ENCODE assay signal across 26 cellular contexts in genomic region chr4:626201-627091, GRCh38. TPM values are rescaled to one million over a fixed set of nuclear protein-coding genes. Genes with fewer than 3 reads are reported as not detected.
DNase-seq lines count a peak whose midpoint lies in the region; ATAC-seq and TF ChIP-seq lines count a peak whose summit lies in the region.
"Had no signal": no experiment of that assay in that cellular context is flagged by ENCODE, and none has a peak within 500 bp of the region (broad histone marks: within the 10 kb centered on the region; RNA-seq: fewer than 3 reads in every experiment).

No MANE protein-coding gene starts in this region.

- intact Hi-C loops in Right ventricle myocardium superior (cut with DNase I) (no loop called here), spleen (cut with DNase I; ENCODE audit: low total_unique reads) (no loop called here)

- ATAC-seq in Right ventricle myocardium superior (ENCODE audit: poor library complexity) (no peak), T-helper 17 cell (no peak)
- ATAC-seq: activated naive CD8-positive, alpha-beta T cell treated with anti-CD3 and anti-CD28 coated beads, Interleukin-2, amount 50 U/mL, for 24 hours; GM12878; stimulated activated naive CD8-positive, alpha-beta T cell treated with anti-CD3 and anti-CD28 coated beads, Interleukin-15, amount 100 ng/mL, for 72 hours had no signal

- DNase-seq in Right ventricle myocardium superior (peak; percentile 28), right atrium auricular region (ENCODE audit: low spot score) (no peak), ecto neural progenitor cell (ENCODE audit: low spot score) (peak; percentile 52), spleen (peak; percentile 64), T-helper 17 cell (no peak), DMS153 (lab: John Stamatoyannopoulos, UW) (no peak)
- DNase-seq: activated CD4-positive, alpha-beta T cell treated with anti-CD3 and anti-CD28 coated beads, Interleukin-2, amount 50 U/mL, for 1 hour; activated CD8-positive, alpha-beta memory T cell treated with anti-CD3 and anti-CD28 coated beads, Interleukin-2, amount 50 U/mL, for 4 hours; activated gamma-delta T cell; activated naive CD8-positive, alpha-beta T cell treated with anti-CD3 and anti-CD28 coated beads, Interleukin-2, amount 50 U/mL, for 24 hours; COR-L47; DND-41; KBM-7; NCI-H146; NCI-H526; occipital lobe; retina; stimulated activated CD4-positive, alpha-beta T cell treated with anti-CD3 and anti-CD28 coated beads, Interleukin-12 subunit alpha, Interleukin-12 subunit beta, amount 100 ng/mL, for 4 hours; stimulated activated naive CD8-positive, alpha-beta T cell treated with anti-CD3 and anti-CD28 coated beads, Interleukin-15, amount 100 ng/mL, for 72 hours; transverse colon had no signal

- H3K4me1 Mint-ChIP-seq in T-helper 17 cell = no peaks in the 10 kb centered on the region
- H3K4me1 Mint-ChIP-seq: activated naive CD8-positive, alpha-beta T cell treated with anti-CD3 and anti-CD28 coated beads, Interleukin-2, amount 50 U/mL, for 24 hours; stimulated activated naive CD8-positive, alpha-beta T cell treated with anti-CD3 and anti-CD28 coated beads, Interleukin-15, amount 100 ng/mL, for 72 hours had no signal

- no peak overlapping the region for H3K27ac Mint-ChIP-seq in T-helper 17 cell
- H3K27ac Mint-ChIP-seq: activated naive CD8-positive, alpha-beta T cell treated with anti-CD3 and anti-CD28 coated beads, Interleukin-2, amount 50 U/mL, for 24 hours; stimulated activated naive CD8-positive, alpha-beta T cell treated with anti-CD3 and anti-CD28 coated beads, Interleukin-15, amount 100 ng/mL, for 72 hours; T-helper 2 cell treated with Interferon-gamma antibody and Interleukin-4, amounts not matched to agents 5 μg/mL and 100 μg/mL, for 36 hours had no signal

- H3K36me3 Mint-ChIP-seq in T-helper 17 cell (ENCODE audit: low read depth) = peaks cover 2% of the 10 kb centered on the region
- H3K36me3 Mint-ChIP-seq: brain had no signal

- no peaks in the 10 kb centered on the region for H3K27me3 ChIP-seq in right atrium auricular region
- peaks cover 0 to 55% (median 0%) of the 10 kb centered on the region in 7 donors for H3K27me3 ChIP-seq in spleen (replicated peaks in 1 of 7)

- peaks cover 10% of the 10 kb centered on the region for H3K27me3 Mint-ChIP-seq in T-helper 17 cell

- TF ChIP-seq CTCF in right atrium auricular region (IDR thresholded peaks at IDR 0.05) (no peak), spleen (IDR thresholded peaks at IDR 0.05 in 8 of 11, conservative IDR thresholded peaks at IDR 0.05 in 3 of 11) (no peak)

- H3K4me3 Mint-ChIP-seq in T-helper 17 cell = no peak overlapping the region
- H3K4me3 Mint-ChIP-seq: activated naive CD8-positive, alpha-beta T cell treated with anti-CD3 and anti-CD28 coated beads, Interleukin-2, amount 50 U/mL, for 24 hours; brain; stimulated activated naive CD8-positive, alpha-beta T cell treated with anti-CD3 and anti-CD28 coated beads, Interleukin-15, amount 100 ng/mL, for 72 hours; T-helper 2 cell treated with Interferon-gamma antibody and Interleukin-4, amounts not matched to agents 5 μg/mL and 100 μg/mL, for 36 hours had no signal

- H3K27ac ChIP-seq in right atrium auricular region = no peak overlapping the region
- H3K27ac ChIP-seq in spleen = no peak overlapping the region
- H3K27ac ChIP-seq: SK-N-MC, transverse colon, VCaP had no signal

- no peaks in the 10 kb centered on the region for H3K9me3 ChIP-seq in right atrium auricular region
- H3K9me3 ChIP-seq in spleen = peaks cover 0 to 2% (median 0%) of the 10 kb centered on the region in 8 donors
- no peaks in the 10 kb centered on the region for H3K9me3 ChIP-seq in T-helper 17 cell (ENCODE audit: control insufficient read depth, low read length, poor library complexity, severe bottlenecking)
- H3K9me3 ChIP-seq: transverse colon had no signal

- no peaks in the 10 kb centered on the region for H3K4me1 ChIP-seq in right atrium auricular region
- no peaks in the 10 kb centered on the region for H3K4me1 ChIP-seq in spleen
- H3K4me1 ChIP-seq: transverse colon had no signal

- H3K36me3 ChIP-seq in right atrium auricular region = no peaks in the 10 kb centered on the region
- no peaks in the 10 kb centered on the region for H3K36me3 ChIP-seq in spleen
- H3K36me3 ChIP-seq: transverse colon had no signal

- 74 to 88% (median 80%) methylated on average over 16 to 20 of the region's 20 CpGs for WGBS in spleen, 5 donors

- no peak for TF ChIP-seq POLR2A in spleen (IDR thresholded peaks at IDR 0.05)

- H3K4me3 ChIP-seq in right atrium auricular region (no peak overlapping the region), spleen (no peak overlapping the region)
- H3K4me3 ChIP-seq: GM12878, SK-N-MC, transverse colon had no signal

RNA-seq across cellular contexts. Expression of gene PDE6B, which starts 1.1 kb away (rescaled TPM):
- total RNA-seq in Right ventricle myocardium superior (1.1 TPM), right atrium auricular region (1 to 10 TPM; 2.3 to 4.6 TPM), spleen (10 to 100 TPM in 6 of 7 donors, 1 to 10 TPM in 1; 10.0 to 19.8 (median 15.8) TPM), T-helper 17 cell (10 to 100 TPM; 10.2 to 11.5 TPM)
- 1 to 10 TPM; 4.4 to 7.7 (median 6.1) TPM for polyA plus RNA-seq in spleen

RNA-seq across cellular contexts. Expression of gene ATP5ME, which starts 47.6 kb away (rescaled TPM):
- total RNA-seq in Right ventricle myocardium superior (1,145 TPM), right atrium auricular region (100 to 1,000 TPM in 1 of 2 donors, 10 to 100 TPM in 1; 85.1 to 265 TPM), spleen (100 to 1,000 TPM in 4 of 7 donors, 10 to 100 TPM in 3; 51.7 to 187 (median 160) TPM), T-helper 17 cell (100 to 1,000 TPM in 1 of 2 donors, 10 to 100 TPM in 1; 98.4 to 120 TPM)
- polyA plus RNA-seq in spleen = 100 to 1,000 TPM; 444 to 497 (median 461) TPM

RNA-seq across cellular contexts. Expression of gene MYL5, which starts 47.9 kb away (rescaled TPM):
- 3.7 TPM for total RNA-seq in Right ventricle myocardium superior
- total RNA-seq in right atrium auricular region = 1 to 10 TPM; 3.2 to 3.6 TPM
- 10 to 100 TPM in 6 of 7 donors, 1 to 10 TPM in 1; 9.2 to 28.2 (median 14.6) TPM for total RNA-seq in spleen
- 10 to 100 TPM; 18.9 to 32.6 (median 20.0) TPM for polyA plus RNA-seq in spleen
- 10 to 100 TPM; 20.3 to 22.9 TPM for total RNA-seq in T-helper 17 cell

RNA-seq across cellular contexts. Expression of gene TMEM271, which starts 50.4 kb away (rescaled TPM):
- total RNA-seq in Right ventricle myocardium superior = not detected
- not detected for total RNA-seq in right atrium auricular region
- total RNA-seq in spleen = not detected
- not detected for polyA plus RNA-seq in spleen
- total RNA-seq in T-helper 17 cell = not detected
- total RNA-seq: GM12878, kidney epithelial cell, transverse colon had no signal
- polyA plus RNA-seq: GM12878 had no signal

Comparison
In these comparisons a context has a peak if more than half of its experiments do, and no peak if none do; other contexts are left out.
1. DNase-seq: peak in Right ventricle myocardium superior (single experiment), ecto neural progenitor cell (single experiment) and spleen (single experiment); none in right atrium auricular region (single experiment), T-helper 17 cell (0 of 3) and DMS153 (single experiment).